16 cellular contexts compared by ENCODE assay signal in genomic region chr22:45965565-45965962, GRCh38. TPM values are rescaled to one million over a fixed set of nuclear protein-coding genes. Genes with fewer than 3 reads are reported as not detected.
DNase-seq lines count a peak whose midpoint lies in the region; ATAC-seq, FAIRE-seq and TF ChIP-seq lines count a peak whose summit lies in the region.
"Had no signal": no experiment of that assay in that cellular context is flagged by ENCODE, and none has a peak within 500 bp of the region (broad histone marks: within the 10 kb centered on the region; RNA-seq: fewer than 3 reads in every experiment).

No MANE protein-coding gene starts in this region.

- 93% methylated on average over 11 of the region's 11 CpGs; no CpG with 5 or more reads in 1 of the 2 experiments for WGBS in H1 (ENCODE audit: extremely low coverage in 1 of 2, insufficient coverage in 1 of 2, insufficient read length in 1 of 2, insufficient replicate concordance in 2 of 2, low coverage in 1 of 2, low lambda C conversion rate in 2 of 2, missing lambda C conversion rate in 1 of 2), 2 experiments

- no peak for TF ChIP-seq RAD21 in H1 (IDR thresholded peaks at IDR 0.05 in 1 of 2, conservative IDR thresholded peaks at IDR 0.05 in 1 of 2; ENCODE audit: low read depth in 2 of 2, low read length in 2 of 2)

- no peak for FAIRE-seq in H1 (lab: Jason Lieb, UNC)
- FAIRE-seq: G401.6, GM12892 had no signal

- no peak overlapping the region for H3K27ac ChIP-seq in BLaER1 treated with 17β-estradiol and CSF1 and Interleukin-3, amounts not matched to agents 10 nM and 100 nM
- no peak overlapping the region for H3K27ac ChIP-seq in H1 (ENCODE audit: low read depth, low read length)
- no peak overlapping the region for H3K27ac ChIP-seq in osteoblast (ENCODE audit: low read depth, low read length)

- H2BK120ac ChIP-seq in H1 (replicated peaks; ENCODE audit: low read depth, low read length) = no peak overlapping the region

- H2BK5ac ChIP-seq in H1 (ENCODE audit: low read depth, low read length) = no peak overlapping the region

- no peaks in the 10 kb centered on the region for H3K23me2 ChIP-seq in H1 (ENCODE audit: low read depth, low read length)

- peak overlapping the region; percentile 10 for H4K91ac ChIP-seq in H1 (replicated peaks; ENCODE audit: insufficient read length, low read length)

- ATAC-seq in left ventricle myocardium superior = no peak
- ATAC-seq: HCT116 had no signal

- H2AK5ac ChIP-seq in H1 (ENCODE audit: low read depth, low read length) = no peak overlapping the region

- peak overlapping the region in 8 of 11 experiments; percentile 59 to 99 (median 98); a peak in 15 of 22 replicates for H3K4me2 ChIP-seq in BLaER1 treated with 17β-estradiol and CSF1 and Interleukin-3, amounts not matched to agents 10 nM and 100 nM
- H3K4me2 ChIP-seq in H1 (ENCODE audit: insufficient read depth in 1 of 2, low read depth in 2 of 2, low read length in 2 of 2) (no peak overlapping the region), osteoblast (ENCODE audit: insufficient read depth, low read length) (no peak overlapping the region)

- H3K56ac ChIP-seq in H1 (replicated peaks; ENCODE audit: insufficient read length, low read depth, low read length) = no peak overlapping the region

- H2BK12ac ChIP-seq in H1 (ENCODE audit: low read depth, low read length) = no peak overlapping the region

- no peak overlapping the region for H3K4ac ChIP-seq in H1 (replicated peaks; ENCODE audit: insufficient read length, low read depth, low read length)

- H4K8ac ChIP-seq in H1 (ENCODE audit: extremely low read depth, insufficient read depth, low read length) = no peak overlapping the region

- no peaks in the 10 kb centered on the region for H3K36me3 ChIP-seq in BLaER1 treated with 17β-estradiol and CSF1 and Interleukin-3, amounts not matched to agents 10 nM and 100 nM
- H3K36me3 ChIP-seq in H1 (ENCODE audit: control insufficient read depth in 2 of 4, insufficient read depth in 4 of 4, low read length in 3 of 4) (no peaks in the 10 kb centered on the region), osteoblast (ENCODE audit: insufficient read depth, low read length) (no peaks in the 10 kb centered on the region)

- H2BK20ac ChIP-seq in H1 (ENCODE audit: low read length) = no peak overlapping the region

- H3K9ac ChIP-seq in BLaER1 treated with 17β-estradiol and CSF1 and Interleukin-3, amounts not matched to agents 10 nM and 100 nM = no peak overlapping the region
- no peak overlapping the region for H3K9ac ChIP-seq in H1 (replicated peaks in 1 of 4; ENCODE audit: extremely low read depth in 1 of 4, low read depth in 3 of 4, low read length in 3 of 4)

- H4K5ac ChIP-seq in H1 (ENCODE audit: insufficient read length, low read depth, low read length) = no peak overlapping the region

- no peak for TF ChIP-seq EP300 in H1 (IDR thresholded peaks at IDR 0.05; ENCODE audit: borderline replicate concordance in 1 of 2, low read depth in 2 of 2, low read length in 2 of 2)

- CTCF ChIA-PET in H1 (lab: Charles Lee; ENCODE audit: partially characterized antibody) = interaction anchor here (1.5 to 3.8 kb wide), 6 partner anchors 10 to 134 kb away, joined by 3 to 14 read pairs (median 6); no protein-coding TSS in a partner anchor

- no peaks in the 10 kb centered on the region for H3K79me1 ChIP-seq in H1 (ENCODE audit: low read depth, low read length)

- no peak overlapping the region for H2BK15ac ChIP-seq in H1 (ENCODE audit: low read length)

- DNase-seq in H1 (ENCODE audit: low read depth in 1 of 2, low spot score in 2 of 2) (no peak), osteoblast (ENCODE audit: insufficient read length, low spot score, missing footprints) (peak; percentile 92), left ventricle myocardium superior (no peak), NCI-H1694 treated with DMSO at 0.1 percent for 48 hours (lab: John Stamatoyannopoulos, UW) (no peak), DMS53 (lab: John Stamatoyannopoulos, UW) (no peak)
- DNase-seq: C1 segment of cervical spinal cord; Calu3; CD4-positive, alpha-beta memory T cell; COR-L47; DND-41; GOT3; H9 had no signal

- peaks cover 20 to 65% (median 61%) of the 10 kb centered on the region in 10 experiments for H3K4me1 ChIP-seq in BLaER1 treated with 17β-estradiol and CSF1 and Interleukin-3, amounts not matched to agents 10 nM and 100 nM
- peaks cover 0 to 42% (median 28%) of the 10 kb centered on the region in 4 experiments; a peak in 6 of 7 replicates for H3K4me1 ChIP-seq in H1 (replicated peaks in 1 of 4; ENCODE audit: control insufficient read depth in 3 of 4, insufficient read depth in 4 of 4, low read length in 3 of 4)
- peaks cover 14% of the 10 kb centered on the region for H3K4me1 ChIP-seq in osteoblast (ENCODE audit: insufficient read depth, low read length)

- peaks cover 37 to 64% (median 56%) of the 10 kb centered on the region in 11 experiments for H3K27me3 ChIP-seq in BLaER1 treated with 17β-estradiol and CSF1 and Interleukin-3, amounts not matched to agents 10 nM and 100 nM
- H3K27me3 ChIP-seq in H1 (replicated peaks in 1 of 4; ENCODE audit: control insufficient read depth in 3 of 4, extremely low read depth in 1 of 4, insufficient read depth in 3 of 4, low read length in 3 of 4) = peaks cover 11 to 44% (median 34%) of the 10 kb centered on the region in 4 experiments
- no peaks in the 10 kb centered on the region for H3K27me3 ChIP-seq in osteoblast (ENCODE audit: insufficient read depth, low read length)

- no peak for TF ChIP-seq POLR2A in H1 (IDR thresholded peaks at IDR 0.05; ENCODE audit: control extremely low read depth in 1 of 2, low read depth in 2 of 2, low read length in 2 of 2)

- no peak overlapping the region for H2AFZ ChIP-seq in H1 (ENCODE audit: low read length)
- no peak overlapping the region for H2AFZ ChIP-seq in osteoblast (ENCODE audit: low read length)

- POLR2A ChIA-PET in H1 (lab: Charles Lee; ENCODE audit: partially characterized antibody) = interaction anchor here (1.5 kb wide), 1 partner anchor 8 kb away, joined by 3 read pairs; no protein-coding TSS in a partner anchor

- no peak overlapping the region for H3K14ac ChIP-seq in H1 (ENCODE audit: insufficient read length)

- no peak overlapping the region for H3K23ac ChIP-seq in H1 (ENCODE audit: insufficient read length)

- H3K79me2 ChIP-seq in H1 (ENCODE audit: control insufficient read depth in 1 of 2, insufficient read depth in 2 of 2, low read length in 2 of 2) (no peaks in the 10 kb centered on the region), osteoblast (ENCODE audit: insufficient read depth, low read length) (no peaks in the 10 kb centered on the region)

- peaks cover 0 to 77% (median 61%) of the 10 kb centered on the region in 11 experiments; a peak in 18 of 22 replicates for H4K20me1 ChIP-seq in BLaER1 treated with 17β-estradiol and CSF1 and Interleukin-3, amounts not matched to agents 10 nM and 100 nM
- H4K20me1 ChIP-seq in H1 (replicated peaks in 1 of 2; ENCODE audit: control insufficient read depth in 1 of 2, insufficient read depth in 2 of 2, low read length in 2 of 2) (peaks cover 0 to 6% of the 10 kb centered on the region in 2 experiments), osteoblast (ENCODE audit: insufficient read depth, low read length) (peaks cover 3% of the 10 kb centered on the region)

- intact Hi-C loops in left ventricle myocardium superior (cut with micrococcal nuclease) = no loop called here

- H3K18ac ChIP-seq in H1 (ENCODE audit: extremely low read depth, low read length) = no peak overlapping the region

- no peak for TF ChIP-seq CTCF in H1 (IDR thresholded peaks at IDR 0.05; ENCODE audit: control extremely low read depth in 1 of 3, insufficient read depth in 1 of 3, low read depth in 1 of 3, low read length in 3 of 3)
- TF ChIP-seq CTCF in osteoblast (IDR thresholded peaks at IDR 0.05; ENCODE audit: extremely low read depth, low read depth, low read length) = no peak

- H3K4me3 ChIP-seq in BLaER1 treated with 17β-estradiol and CSF1 and Interleukin-3, amounts not matched to agents 10 nM and 100 nM = no peak overlapping the region
- H3K4me3 ChIP-seq in H1 (ENCODE audit: extremely low read depth in 1 of 4, insufficient read depth in 2 of 4, low read depth in 3 of 4, low read length in 4 of 4) = no peak overlapping the region
- no peak overlapping the region for H3K4me3 ChIP-seq in osteoblast (ENCODE audit: insufficient read depth, low read length)

- no peaks in the 10 kb centered on the region for H3K9me3 ChIP-seq in BLaER1 treated with 17β-estradiol and CSF1 and Interleukin-3, amounts not matched to agents 10 nM and 100 nM (replicated peaks in 1 of 11)
- H3K9me3 ChIP-seq in H1 (ENCODE audit: insufficient read depth in 2 of 2, low read depth in 1 of 2, low read length in 1 of 2) = no peaks in the 10 kb centered on the region
- no peaks in the 10 kb centered on the region for H3K9me3 ChIP-seq in osteoblast (ENCODE audit: low read depth, low read length)

TF ChIP-seq in H1, 55 proteins besides CTCF, POLR2A, EP300 and RAD21 (continues in another document):
- TF ChIP-seq CHD2 (IDR thresholded peaks at IDR 0.05; ENCODE audit: low read length) = no peak
- TF ChIP-seq EZH2 (IDR thresholded peaks at IDR 0.05; ENCODE audit: low read depth, low read length, severe bottlenecking) = no peak
- no peak for TF ChIP-seq GABPA (IDR thresholded peaks at IDR 0.05; ENCODE audit: borderline replicate concordance, insufficient read depth, low read length)
- TF ChIP-seq SP1 (IDR thresholded peaks at IDR 0.05; ENCODE audit: low read depth, low read length) = no peak
- no peak for TF ChIP-seq BACH1 (IDR thresholded peaks at IDR 0.05; ENCODE audit: low read length)
- no peak for TF ChIP-seq BCL11A (IDR thresholded peaks at IDR 0.05; ENCODE audit: low read depth in 2 of 2, low read length in 2 of 2)
- TF ChIP-seq EGR1 (IDR thresholded peaks at IDR 0.05; ENCODE audit: borderline replicate concordance, low read depth, low read length) = no peak
- no peak for TF ChIP-seq ATF3 (IDR thresholded peaks at IDR 0.05; ENCODE audit: insufficient read depth, low read depth, low read length)
- no peak for TF ChIP-seq KDM4A (IDR thresholded peaks at IDR 0.05; ENCODE audit: low read depth, low read length, severe bottlenecking)

RNA-seq across cellular contexts. Expression of gene WNT7B, which starts 11.4 kb away (rescaled TPM):
- total RNA-seq in H1 (2021; fragmentation: NEBNext Ultra II Directional; extraction: Animal tissue kit (Norgen Biotek cat#: 25700)) = 0.13 and 0.24 TPM in 2 replicates
- 0.14 and 0.24 TPM in 2 replicates for polyA plus RNA-seq in H1 (2011; rRNA removed)
- polyA plus RNA-seq in H1 (2011; cell fraction: cytosol; rRNA removed) = 0.12 TPM
- 0.27 TPM for polyA plus RNA-seq in H1 (2011; cell fraction: nucleus; rRNA removed)
- polyA plus RNA-seq in H1 (2012, experiment 1 of 2) = 0.14 to 0.46 TPM (median 0.23 TPM) in 4 replicates
- polyA plus RNA-seq in H1 (2012, experiment 2 of 2) = 0.29 TPM
- polyA plus RNA-seq in H1 (2013, experiment 1 of 2) = 0.08 TPM
- 0.13 TPM for polyA plus RNA-seq in H1 (2013, experiment 2 of 2)
- 0.16 and 0.17 TPM in 2 replicates for polyA minus RNA-seq in H1 (2011; rRNA and poly(A)+ RNA removed)
- polyA minus RNA-seq in H1 (2011; cell fraction: cytosol; rRNA and poly(A)+ RNA removed) = not detected
- 0.30 TPM for polyA minus RNA-seq in H1 (2011; cell fraction: nucleus; rRNA and poly(A)+ RNA removed)
- total RNA-seq in osteoblast (0.59 TPM in 1 of 2 replicates, not detected in the other), left ventricle myocardium superior (not detected)
- total RNA-seq: CD4-positive, alpha-beta memory T cell had no signal
- polyA plus RNA-seq: CD4-positive, alpha-beta memory T cell had no signal

Comparison
In these comparisons a context has a peak if more than half of its experiments do, and no peak if none do; other contexts are left out.
1. H3K4me2 ChIP-seq: peak in BLaER1 treated with 17β-estradiol and CSF1 and Interleukin-3, amounts not matched to agents 10 nM and 100 nM (8 of 11); none in H1 (0 of 2) and osteoblast (single experiment).